Comparison of ENCODE assay signal across 17 cellular contexts in the genomic region with DNA sequence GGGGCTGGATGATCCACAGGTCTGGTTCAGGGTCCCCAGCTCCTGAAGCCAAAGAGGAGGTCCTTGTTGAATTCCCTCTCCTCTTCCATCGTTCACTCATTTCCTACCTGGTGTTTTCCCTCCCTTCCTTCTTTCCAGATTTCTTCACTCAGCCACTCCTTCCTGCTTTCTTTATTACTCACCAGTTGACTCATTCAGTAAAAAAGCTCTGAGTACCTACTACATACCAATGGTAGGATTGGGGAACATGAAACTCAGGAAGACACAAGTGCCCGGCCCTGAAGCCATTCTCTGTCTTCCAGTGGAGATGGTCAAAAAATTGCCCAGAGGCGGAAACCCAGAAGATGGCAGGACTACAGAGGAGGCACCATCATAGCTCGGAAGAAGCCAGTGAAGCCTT. TPM values are rescaled to one million over a fixed set of nuclear protein-coding genes. Genes with fewer than 3 reads are reported as not detected.
DNase-seq lines count a peak whose midpoint lies in the region; ATAC-seq and TF ChIP-seq lines count a peak whose summit lies in the region.
"Had no signal": no experiment of that assay in that cellular context is flagged by ENCODE, and none has a peak within 500 bp of the region (broad histone marks: within the 10 kb centered on the region; RNA-seq: fewer than 3 reads in every experiment).

No MANE protein-coding gene starts in this region.

- H3K36me3 ChIP-seq in PC-9 (ENCODE audit: low read depth) = no peaks in the 10 kb centered on the region
- H3K36me3 ChIP-seq in right atrium auricular region = no peaks in the 10 kb centered on the region
- H3K36me3 ChIP-seq: pancreas had no signal

- TF ChIP-seq CTCF in PC-9 (conservative IDR thresholded peaks at IDR 0.05) (no peak), epithelial cell of esophagus (IDR thresholded peaks at IDR 0.05; ENCODE audit: insufficient read depth, low read depth, low read length, missing control alignments) (no peak), right atrium auricular region (IDR thresholded peaks at IDR 0.05) (no peak)

- no peaks in the 10 kb centered on the region for H3K27me3 ChIP-seq in PC-9 (ENCODE audit: insufficient read depth, low read depth)
- H3K27me3 ChIP-seq in right atrium auricular region = no peaks in the 10 kb centered on the region

- H3K27ac ChIP-seq in PC-9 (peak overlapping the region; percentile 92), right atrium auricular region (no peak overlapping the region)
- H3K27ac ChIP-seq: pancreas had no signal

- BruUV-seq in PC-9 (replicated peaks; lab: Mats Ljungman, UMichigan) = no TSS peak

- H3K4me2 ChIP-seq in PC-9 = peak overlapping the region; percentile 73

- CTCF ChIA-PET in PC-9 (lab: Charles Lee) = interaction anchor here (1.0 to 1.2 kb wide), 2 partner anchors 22 to 25 kb away, joined by 5 to 6 read pairs; no protein-coding TSS in a partner anchor

- peaks cover 66% of the 10 kb centered on the region for H3K4me1 ChIP-seq in PC-9 (replicated peaks; ENCODE audit: insufficient read depth)
- no peaks in the 10 kb centered on the region for H3K4me1 ChIP-seq in right atrium auricular region
- H3K4me1 ChIP-seq: pancreas had no signal

- POLR2A ChIA-PET in PC-9 (lab: Charles Lee; ENCODE audit: unreplicated experiment) = interaction anchor here (0.6 to 0.7 kb wide), 6 partner anchors 13 to 1903 kb away, joined by 3 to 6 read pairs (median 3); no protein-coding TSS in a partner anchor

- no peaks in the 10 kb centered on the region for H3K9me2 ChIP-seq in PC-9 (ENCODE audit: insufficient read depth)

- peaks cover 33% of the 10 kb centered on the region for H3K79me2 ChIP-seq in PC-9 (ENCODE audit: low read depth)

- intact Hi-C loops in PC-9 (cut with micrococcal nuclease; ENCODE audit: unreplicated experiment) = loop anchor here (1.0 to 10.0 kb wide), 4 partner anchors 11 to 824 kb away; partner anchors contain the start of gene SRXN1

- peak overlapping the region; percentile 49 for H2AFZ ChIP-seq in PC-9

- H3F3A ChIP-seq in PC-9 (ENCODE audit: insufficient read depth, low read depth) = peaks cover 38% of the 10 kb centered on the region

- H3K9me3 ChIP-seq in PC-9 (ENCODE audit: insufficient read depth, low read depth) = no peaks in the 10 kb centered on the region
- no peaks in the 10 kb centered on the region for H3K9me3 ChIP-seq in right atrium auricular region
- H3K9me3 ChIP-seq: pancreas had no signal

- no peaks in the 10 kb centered on the region for H4K20me1 ChIP-seq in PC-9 (ENCODE audit: insufficient read depth)

- ATAC-seq in GM18511 (IDR thresholded peaks at IDR 0.05; ENCODE audit: unreplicated experiment) = no peak
- ATAC-seq in HG02642 (IDR thresholded peaks at IDR 0.05; ENCODE audit: poor library complexity, unreplicated experiment) = no peak

- H3K4me3 ChIP-seq in PC-9 (peak overlapping the region; percentile 54), epithelial cell of esophagus (ENCODE audit: low read length) (peak overlapping the region; percentile 47), right atrium auricular region (no peak overlapping the region)
- H3K4me3 ChIP-seq: pancreas had no signal

- peak; percentile 64 for DNase-seq in GM03348 (ENCODE audit: low spot score)
- DNase-seq in PC-9 = peak; percentile 66 to 92
- DNase-seq in epithelial cell of esophagus (ENCODE audit: low read depth) = peak; percentile 94
- DNase-seq in renal cortical epithelial cell (ENCODE audit: low read depth) = peak; percentile 90
- DNase-seq in COLO829 (ENCODE audit: low spot score) = no peak
- DNase-seq in right atrium auricular region (ENCODE audit: low spot score) = no peak
- DNase-seq: activated CD4-positive, alpha-beta T cell treated with anti-CD3 and anti-CD28 coated beads, Interleukin-2, amount 50 U/mL, for 4 hours; activated naive CD4-positive, alpha-beta T cell treated with anti-CD3 and anti-CD28 coated beads, Interleukin-2, amount 50 U/mL, for 16 hours; hypothalamus; MM.1S; NCI-H774; pancreas; stimulated activated CD4-positive, alpha-beta T cell treated with anti-CD3 and anti-CD28 coated beads, Interleukin-4, amount 100 ng/mL, for 1 hour; stimulated activated naive CD4-positive, alpha-beta T cell treated with Interleukin-2 at 50 U/mL for 16 hours; T-helper 1 cell had no signal

RNA-seq across cellular contexts. Expression of gene NSFL1C, which starts 11.9 kb away (rescaled TPM):
- 151 and 160 TPM in 2 replicates for total RNA-seq in PC-9 (2021)
- 30.6 and 50.1 TPM in 2 replicates for total RNA-seq in renal cortical epithelial cell
- total RNA-seq in right atrium auricular region = 10 to 100 TPM; 28.5 to 34.3 TPM

RNA-seq across cellular contexts. Expression of gene SIRPB2, which starts 12.7 kb away (rescaled TPM):
- total RNA-seq in PC-9 (2021) = 4.5 and 7.1 TPM in 2 replicates
- total RNA-seq in renal cortical epithelial cell = not detected in 2 replicates
- total RNA-seq in right atrium auricular region = 1 to 10 TPM; 2.6 to 4.4 TPM

Comparison
In these comparisons a context has a peak if more than half of its experiments do, and no peak if none do; other contexts are left out.
1. DNase-seq: peak in GM03348 (single experiment), PC-9 (2 of 2), epithelial cell of esophagus (single experiment) and renal cortical epithelial cell (single experiment); none in COLO829 (single experiment) and right atrium auricular region (single experiment).
2. H3K4me3 ChIP-seq: peak in PC-9 (single experiment) and epithelial cell of esophagus (single experiment); none in right atrium auricular region (0 of 2).